ENCODE assay signal across 24 cellular contexts in the genomic region with DNA sequence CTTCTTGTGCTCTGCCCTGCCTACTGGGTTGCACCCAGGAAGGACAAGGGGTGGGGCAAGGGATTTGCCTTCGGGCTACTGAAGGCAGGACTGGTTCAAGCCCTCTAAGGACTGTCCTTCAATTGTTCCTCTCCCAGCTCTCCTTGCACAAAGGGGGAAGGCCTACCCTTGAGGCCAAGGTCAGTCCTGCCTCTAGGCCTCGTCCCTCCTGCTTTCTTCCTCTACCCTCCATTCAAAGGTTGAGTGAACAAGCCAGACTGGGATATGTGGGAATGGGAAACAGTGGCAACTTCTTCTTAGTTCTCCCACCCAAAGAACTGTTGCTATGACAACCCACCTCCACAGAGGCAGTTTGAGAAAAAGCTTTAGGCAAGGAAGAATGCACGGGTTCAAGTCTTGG. TPM values are rescaled to one million over a fixed set of nuclear protein-coding genes. Genes with fewer than 3 reads are reported as not detected.
DNase-seq lines count a peak whose midpoint lies in the region; ATAC-seq, FAIRE-seq and TF ChIP-seq lines count a peak whose summit lies in the region.
"Had no signal": no experiment of that assay in that cellular context is flagged by ENCODE, and none has a peak within 500 bp of the region (broad histone marks: within the 10 kb centered on the region; RNA-seq: fewer than 3 reads in every experiment).

No MANE protein-coding gene starts in this region.

- H2BK120ac ChIP-seq in trophoblast cell (ENCODE audit: insufficient read depth, low read length, poor library complexity) = no peak overlapping the region

- no peak for DNase-seq in Right ventricle myocardium inferior (ENCODE audit: missing footprints)
- no peak for DNase-seq in cardiac septum (ENCODE audit: low spot score)
- DNase-seq in cardiac muscle cell (ENCODE audit: low read depth in 1 of 2, low spot score in 1 of 2) = no peak
- DNase-seq in trophoblast cell = no peak
- no peak for DNase-seq in GM12891 (ENCODE audit: insufficient read length, low spot score)
- no peak for DNase-seq in activated T-cell treated with anti-CD3 and anti-CD28 coated beads, Interleukin-2, amount 50 U/mL, for 4 hours
- no peak for DNase-seq in NCI-H128 (lab: John Stamatoyannopoulos, UW; ENCODE audit: unreplicated experiment)
- DNase-seq: activated CD4-positive, alpha-beta memory T cell treated with anti-CD3 and anti-CD28 coated beads, Interleukin-2, amount 10 ng/mL, durations not matched to agents 7 days and 5 days; activated T-cell treated with anti-CD3 and anti-CD28 coated beads, Interleukin-2, amount 50 U/mL, for 72 hours; DMS79 treated with DMSO at 0.1 percent for 48 hours; NCI-H1092 treated with DMSO at 0.1 percent for 48 hours; nephron progenitor cell; stimulated activated CD4-positive, alpha-beta T cell treated with anti-CD3 and anti-CD28 coated beads, Interleukin-2, amount 100 ng/mL, for 48 hours; T-cell; testis; WERI-Rb-1 had no signal

- H2AFZ ChIP-seq in trophoblast cell (ENCODE audit: insufficient read depth, low read length, poor library complexity) = no peak overlapping the region

- H3K18ac ChIP-seq in trophoblast cell (ENCODE audit: low read length) = no peak overlapping the region

- no peak for TF ChIP-seq POLR2A in GM12891 (IDR thresholded peaks at IDR 0.05; ENCODE audit: low read depth, low read length)

- H3K27me3 ChIP-seq in cardiac muscle cell (no peaks in the 10 kb centered on the region), trophoblast cell (ENCODE audit: insufficient read depth, low read length) (no peaks in the 10 kb centered on the region)
- H3K27me3 ChIP-seq: testis had no signal

- H4K12ac ChIP-seq in trophoblast cell (ENCODE audit: low read depth, low read length) = no peak overlapping the region

- peak overlapping the region; percentile 8 for H3K27ac ChIP-seq in cardiac muscle cell
- no peak overlapping the region for H3K27ac ChIP-seq in trophoblast cell (ENCODE audit: low read depth, low read length)
- H3K27ac ChIP-seq: A549, KMS-11, testis, WERI-Rb-1 had no signal

- peak overlapping the region; percentile 40 for H3K14ac ChIP-seq in trophoblast cell (ENCODE audit: low read length)

- no peak overlapping the region for H2BK12ac ChIP-seq in trophoblast cell (ENCODE audit: low read length)

- H3K4me3 ChIP-seq in cardiac muscle cell (no peak overlapping the region), trophoblast cell (ENCODE audit: low read depth, low read length) (no peak overlapping the region)
- H3K4me3 ChIP-seq: A549, testis had no signal

- peaks cover 4% of the 10 kb centered on the region for H3K4me1 Mint-ChIP-seq in activated T-cell treated with anti-CD3 and anti-CD28 coated beads, Interleukin-2, amount 50 U/mL, for 4 hours (ENCODE audit: low read depth)

- H3K4me3 Mint-ChIP-seq in activated T-cell treated with anti-CD3 and anti-CD28 coated beads, Interleukin-2, amount 50 U/mL, for 4 hours = no peak overlapping the region
- H3K4me3 Mint-ChIP-seq: activated CD4-positive, alpha-beta memory T cell treated with anti-CD3 and anti-CD28 coated beads, Interleukin-2, amount 10 ng/mL, durations not matched to agents 7 days and 5 days; activated T-cell treated with anti-CD3 and anti-CD28 coated beads, Interleukin-2, amount 50 U/mL, for 72 hours; CD14-positive monocyte; memory B cell; nephron progenitor cell; T-cell had no signal

- H3K4me2 ChIP-seq in trophoblast cell (ENCODE audit: low read length) = no peak overlapping the region
- H3K4me2 ChIP-seq: A549, KMS-11 had no signal

- peaks cover 9% of the 10 kb centered on the region for H3K79me1 ChIP-seq in trophoblast cell (ENCODE audit: low read length)

- H2BK5ac ChIP-seq in trophoblast cell (ENCODE audit: low read depth, low read length, poor library complexity) = no peak overlapping the region

- H3K9ac ChIP-seq in trophoblast cell (ENCODE audit: low read length) = no peak overlapping the region
- H3K9ac ChIP-seq: KMS-11 had no signal

- H3K9me3 Mint-ChIP-seq in activated T-cell treated with anti-CD3 and anti-CD28 coated beads, Interleukin-2, amount 50 U/mL, for 4 hours = no peaks in the 10 kb centered on the region
- H3K9me3 Mint-ChIP-seq: activated CD4-positive, alpha-beta memory T cell treated with anti-CD3 and anti-CD28 coated beads, Interleukin-2, amount 10 ng/mL, durations not matched to agents 7 days and 5 days; activated T-cell treated with anti-CD3 and anti-CD28 coated beads, Interleukin-2, amount 50 U/mL, for 72 hours; memory B cell; nephron progenitor cell; T-cell had no signal

- no peak for FAIRE-seq in GM12891 (lab: Jason Lieb, UNC)
- FAIRE-seq: A549, frontal cortex had no signal

- no peak overlapping the region for H3K4ac ChIP-seq in trophoblast cell (ENCODE audit: low read depth, low read length)

- H4K91ac ChIP-seq in trophoblast cell (ENCODE audit: low read depth, low read length) = no peak overlapping the region

- no peak overlapping the region for H3K23ac ChIP-seq in trophoblast cell (ENCODE audit: low read length)

- no peaks in the 10 kb centered on the region for H3K36me3 ChIP-seq in cardiac muscle cell
- H3K36me3 ChIP-seq in trophoblast cell (ENCODE audit: control insufficient read depth in 1 of 2, insufficient read depth in 2 of 2, low read length in 2 of 2) = no peaks in the 10 kb centered on the region

- no CpG with 5 or more reads among the region's 3 CpGs for WGBS in trophoblast cell (ENCODE audit: extremely low coverage, insufficient coverage, insufficient read length)

- H3K4me1 ChIP-seq in cardiac muscle cell (ENCODE audit: low read depth) (peaks cover 8% of the 10 kb centered on the region), trophoblast cell (ENCODE audit: control insufficient read depth in 1 of 2, insufficient read depth in 2 of 2, low read length in 2 of 2) (peaks cover 10 to 11% of the 10 kb centered on the region in 2 experiments)
- H3K4me1 ChIP-seq: A549 had no signal

- no peaks in the 10 kb centered on the region for H3K36me3 Mint-ChIP-seq in activated T-cell treated with anti-CD3 and anti-CD28 coated beads, Interleukin-2, amount 50 U/mL, for 4 hours (ENCODE audit: insufficient read depth)
- H3K36me3 Mint-ChIP-seq: CD14-positive monocyte, memory B cell, T-cell had no signal

- peak; percentile 59 for ATAC-seq in Right ventricle myocardium inferior
- ATAC-seq in activated T-cell treated with anti-CD3 and anti-CD28 coated beads, Interleukin-2, amount 50 U/mL, for 4 hours = no peak
- ATAC-seq in GM18909 (IDR thresholded peaks at IDR 0.05; ENCODE audit: poor library complexity, unreplicated experiment) = no peak
- ATAC-seq: A549; activated T-cell treated with anti-CD3 and anti-CD28 coated beads, Interleukin-2, amount 50 U/mL, for 72 hours; Panc1; T-cell had no signal

- no peak for TF ChIP-seq CTCF in cardiac muscle cell (IDR thresholded peaks at IDR 0.05; ENCODE audit: low read depth, low read length)

- H3K27me3 Mint-ChIP-seq in activated T-cell treated with anti-CD3 and anti-CD28 coated beads, Interleukin-2, amount 50 U/mL, for 4 hours (ENCODE audit: low read depth) = no peaks in the 10 kb centered on the region

- no peaks in the 10 kb centered on the region for H3K9me3 ChIP-seq in cardiac muscle cell (ENCODE audit: low read depth)
- H3K9me3 ChIP-seq in trophoblast cell (ENCODE audit: insufficient read depth, low read depth, low read length) = no peaks in the 10 kb centered on the region
- H3K9me3 ChIP-seq: A549, testis had no signal

- peaks cover 3% of the 10 kb centered on the region for H3K79me2 ChIP-seq in trophoblast cell (ENCODE audit: control insufficient read depth, insufficient read depth, low read length, poor library complexity)

- intact Hi-C loops in Right ventricle myocardium inferior (cut with DNase I) (no loop called here), cardiac septum (cut with DNase I) (loop anchor here (2.0 kb wide), 1 partner anchor 41 kb away; the partner anchor contains the start of gene RAD54L)

- peak overlapping the region; percentile 16 for H4K8ac ChIP-seq in trophoblast cell (ENCODE audit: low read depth, low read length)

- peak overlapping the region; percentile 64 for H2AK5ac ChIP-seq in trophoblast cell (ENCODE audit: low read length)

TF ChIP-seq in GM12891, 5 proteins besides CTCF, POLR2A, EP300 and RAD21:
- no peak for TF ChIP-seq POU2F2 (IDR thresholded peaks at IDR 0.05; ENCODE audit: low read depth, low read length)

RNA-seq across cellular contexts. Expression of gene LURAP1, which starts 2.7 kb away (rescaled TPM):
- total RNA-seq in Right ventricle myocardium inferior (6.0 TPM), cardiac septum (11.9 TPM), cardiac muscle cell (11.7 and 19.5 TPM in 2 replicates)
- polyA plus RNA-seq in cardiac muscle cell = 6.0 and 7.2 TPM in 2 replicates
- polyA plus RNA-seq in trophoblast cell (2013) = 1.6 and 1.7 TPM in 2 replicates
- not detected for polyA plus RNA-seq in GM12891 (2012; ENCODE audit: low read depth, missing spikeins)
- total RNA-seq in activated T-cell treated with anti-CD3 and anti-CD28 coated beads, Interleukin-2, amount 50 U/mL, for 4 hours = not detected
- polyA plus RNA-seq: A549, CD14-positive monocyte had no signal

RNA-seq across cellular contexts. Expression of gene POMGNT1, which starts 7.6 kb away (rescaled TPM):
- 129 TPM for total RNA-seq in Right ventricle myocardium inferior
- 139 TPM for total RNA-seq in cardiac septum
- total RNA-seq in cardiac muscle cell = 105 and 125 TPM in 2 replicates
- 128 and 147 TPM in 2 replicates for polyA plus RNA-seq in cardiac muscle cell
- 52.7 and 55.9 TPM in 2 replicates for polyA plus RNA-seq in trophoblast cell (2013)
- polyA plus RNA-seq in GM12891 (2012; ENCODE audit: low read depth, missing spikeins) = 20.6 TPM
- total RNA-seq in activated T-cell treated with anti-CD3 and anti-CD28 coated beads, Interleukin-2, amount 50 U/mL, for 4 hours = 10 to 100 TPM; 60.5 to 73.5 (median 73.0) TPM

RNA-seq across cellular contexts. Expression of gene P3R3URF, which starts 29.5 kb away (rescaled TPM):
- not detected for total RNA-seq in Right ventricle myocardium inferior
- total RNA-seq in cardiac septum = not detected
- not detected in 2 replicates for total RNA-seq in cardiac muscle cell
- polyA plus RNA-seq in cardiac muscle cell = not detected in 2 replicates
- polyA plus RNA-seq in trophoblast cell (2013) = not detected in 2 replicates
- not detected for polyA plus RNA-seq in GM12891 (2012; ENCODE audit: low read depth, missing spikeins)
- not detected for total RNA-seq in activated T-cell treated with anti-CD3 and anti-CD28 coated beads, Interleukin-2, amount 50 U/mL, for 4 hours
- total RNA-seq: activated CD4-positive, alpha-beta memory T cell treated with anti-CD3 and anti-CD28 coated beads, Interleukin-2, amount 10 ng/mL, durations not matched to agents 7 days and 5 days; activated T-cell treated with anti-CD3 and anti-CD28 coated beads, Interleukin-2, amount 50 U/mL, for 72 hours; frontal cortex; renal cortical epithelial cell; T-cell had no signal
- polyA plus RNA-seq: A549, CD14-positive monocyte had no signal

RNA-seq across cellular contexts. Expression of gene TSPAN1, which starts 30.9 kb away (rescaled TPM):
- total RNA-seq in Right ventricle myocardium inferior (1.1 TPM), cardiac septum (3.0 TPM), cardiac muscle cell (not detected in 2 replicates)
- polyA plus RNA-seq in cardiac muscle cell = not detected in 2 replicates
- 0.81 and 1.1 TPM in 2 replicates for polyA plus RNA-seq in trophoblast cell (2013)
- polyA plus RNA-seq in GM12891 (2012; ENCODE audit: low read depth, missing spikeins) = 0.06 TPM
- total RNA-seq in activated T-cell treated with anti-CD3 and anti-CD28 coated beads, Interleukin-2, amount 50 U/mL, for 4 hours = under 1 TPM; 0.23 to 0.37 (median 0.24) TPM
- total RNA-seq: activated CD4-positive, alpha-beta memory T cell treated with anti-CD3 and anti-CD28 coated beads, Interleukin-2, amount 10 ng/mL, durations not matched to agents 7 days and 5 days had no signal
- polyA plus RNA-seq: CD14-positive monocyte had no signal

RNA-seq across cellular contexts. Expression of gene RAD54L, which starts 41.8 kb away (rescaled TPM):
- total RNA-seq in Right ventricle myocardium inferior (0.73 TPM), cardiac septum (0.97 TPM), cardiac muscle cell (2.5 and 3.3 TPM in 2 replicates)
- polyA plus RNA-seq in cardiac muscle cell = 5.9 and 13.6 TPM in 2 replicates
- 9.1 and 9.9 TPM in 2 replicates for polyA plus RNA-seq in trophoblast cell (2013)
- polyA plus RNA-seq in GM12891 (2012; ENCODE audit: low read depth, missing spikeins) = 15.2 TPM
- total RNA-seq in activated T-cell treated with anti-CD3 and anti-CD28 coated beads, Interleukin-2, amount 50 U/mL, for 4 hours = 10 to 100 TPM; 24.5 to 32.8 (median 28.6) TPM
- polyA plus RNA-seq: CD14-positive monocyte had no signal
